12 cellular contexts compared by ENCODE assay signal in the genomic region with DNA sequence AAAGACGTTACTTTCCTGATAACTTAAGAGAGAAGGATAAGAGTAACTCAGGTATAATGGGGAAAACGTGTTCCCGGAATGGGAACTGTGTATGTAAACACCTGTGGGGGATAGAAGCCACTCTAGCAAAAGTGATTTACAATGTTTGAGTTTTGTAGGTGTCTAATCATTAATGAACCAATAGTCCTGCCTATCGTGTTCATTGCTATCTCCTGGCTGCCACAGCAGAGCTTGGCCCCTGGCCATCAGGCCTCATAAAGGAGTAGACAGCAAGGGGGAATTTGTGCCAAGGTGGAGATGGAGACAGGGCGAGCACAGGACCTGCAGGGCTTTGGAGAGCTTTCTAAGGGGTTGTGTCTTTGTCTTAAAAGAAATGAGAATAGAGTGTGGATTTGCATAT.
DNase-seq lines count a peak whose midpoint lies in the region; ATAC-seq and FAIRE-seq lines count a peak whose summit lies in the region.
"Had no signal": no experiment of that assay in that cellular context is flagged by ENCODE, and none has a peak within 500 bp of the region (broad histone marks: within the 10 kb centered on the region; RNA-seq: fewer than 3 reads in every experiment).

No MANE protein-coding gene starts in this region.

- ATAC-seq in HG02885 (IDR thresholded peaks at IDR 0.05; ENCODE audit: poor library complexity, unreplicated experiment) = no peak
- ATAC-seq: A549 had no signal

- peak; percentile 75 for FAIRE-seq in islet of Langerhans (lab: Jason Lieb, UNC)
- FAIRE-seq: A549 had no signal

- peak; percentile 6 for DNase-seq in DMS153 treated with DMSO at 0.1 percent for 48 hours (lab: John Stamatoyannopoulos, UW; ENCODE audit: unreplicated experiment)
- peak; percentile 15 for DNase-seq in NCI-H69 (lab: John Stamatoyannopoulos, UW)
- DNase-seq in activated CD4-positive, CD25-positive, alpha-beta regulatory T cell (lab: John Stamatoyannopoulos, UW) = no peak
- no peak for DNase-seq in dedifferentiated amniotic fluid mesenchymal stem cell (ENCODE audit: extremely low spot score)
- DNase-seq: BE2C; CD4-positive, alpha-beta memory T cell; COR-L47; HCEC 1CT; HFFc6 had no signal

Comparison
In these comparisons a context has a peak if more than half of its experiments do, and no peak if none do; other contexts are left out.
1. DNase-seq: peak in DMS153 treated with DMSO at 0.1 percent for 48 hours (single experiment) and NCI-H69 (single experiment); none in activated CD4-positive, CD25-positive, alpha-beta regulatory T cell (0 of 4) and dedifferentiated amniotic fluid mesenchymal stem cell (single experiment).